Comparison of ENCODE assay signal across 8 cellular contexts in the genomic region with DNA sequence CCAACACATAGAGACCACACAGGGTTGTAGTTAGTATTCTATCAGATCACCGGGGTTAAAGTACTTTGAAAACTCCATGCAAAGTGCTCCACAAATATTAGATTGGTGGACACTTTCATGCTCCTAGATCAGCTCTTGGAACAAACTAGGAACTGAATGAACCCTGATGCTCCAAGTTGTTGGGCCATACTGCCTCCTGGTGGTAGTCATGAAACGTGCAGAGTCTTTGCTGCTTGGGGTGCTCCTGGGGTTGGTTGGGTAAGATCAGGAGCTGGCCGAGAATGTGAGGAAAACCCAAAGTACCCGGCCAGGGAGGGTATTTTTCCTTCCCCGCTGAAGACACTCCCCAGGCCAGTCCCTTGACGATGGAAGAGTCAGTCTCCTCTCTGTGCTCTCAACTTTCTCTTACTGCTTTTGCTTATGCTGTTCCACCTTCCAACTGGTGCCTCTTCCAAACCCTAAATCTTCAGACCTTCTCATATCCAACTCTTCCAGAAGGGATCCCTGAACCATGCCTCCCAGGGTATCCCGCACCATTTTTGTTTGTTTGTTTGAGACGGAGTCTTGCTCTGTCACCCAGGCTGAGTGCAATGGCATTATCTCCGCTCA. TPM values are rescaled to one million over a fixed set of nuclear protein-coding genes. Genes with fewer than 3 reads are reported as not detected.
DNase-seq lines count a peak whose midpoint lies in the region; ATAC-seq and TF ChIP-seq lines count a peak whose summit lies in the region.

No MANE protein-coding gene starts in this region.

- no peaks in the 10 kb centered on the region for H3K4me1 ChIP-seq in CD8-positive, alpha-beta memory T cell (ENCODE audit: insufficient read depth, low read length)
- H3K4me1 ChIP-seq in PC-9 (replicated peaks; ENCODE audit: insufficient read depth) (peaks cover 40% of the 10 kb centered on the region), fibroblast of lung (ENCODE audit: control insufficient read depth, extremely low read depth, insufficient read depth, low read length) (peaks cover 2% of the 10 kb centered on the region)

- POLR2A ChIA-PET in CD8-positive, alpha-beta memory T cell (lab: Charles Lee), result interaction anchor here (1.0 kb wide), 1 partner anchor 327 kb away, joined by 5 read pairs; a partner anchor contains a TSS
- POLR2A ChIA-PET in HEK293T (lab: Yijun Ruan, JAX) (no interaction called here), PC-9 (lab: Charles Lee; ENCODE audit: unreplicated experiment) (interaction anchor here (0.6 kb wide), 1 partner anchor 121 kb away, joined by 11 read pairs; no protein-coding TSS in a partner anchor)

- H3F3A ChIP-seq in PC-9 (ENCODE audit: insufficient read depth, low read depth), result peaks cover 30% of the 10 kb centered on the region

- H3K4me1 Mint-ChIP-seq in CD8-positive, alpha-beta memory T cell, result peaks cover 5 to 13% (median 7%) of the 10 kb centered on the region in 3 donors
- H3K4me1 Mint-ChIP-seq in nephron, result no peaks in the 10 kb centered on the region

- no peaks in the 10 kb centered on the region for H3K27me3 ChIP-seq in CD8-positive, alpha-beta memory T cell (ENCODE audit: insufficient read depth, low read length, poor library complexity, severe bottlenecking)
- H3K27me3 ChIP-seq in PC-9 (ENCODE audit: insufficient read depth, low read depth) (no peaks in the 10 kb centered on the region), fibroblast of lung (ENCODE audit: control insufficient read depth, insufficient read depth, low read length) (no peaks in the 10 kb centered on the region)

- CTCF ChIA-PET in CD8-positive, alpha-beta memory T cell (lab: Charles Lee), result interaction anchor here (1.0 to 3.0 kb wide), 7 partner anchors 9 to 409 kb away, joined by 3 to 21 read pairs (median 5); a partner anchor contains a TSS
- CTCF ChIA-PET in HEK293T (lab: Yijun Ruan, JAX) (interaction anchor here (0.5 to 2.1 kb wide), 15 partner anchors 8 to 327 kb away, joined by 3 to 14 read pairs (median 4); a partner anchor contains a TSS), PC-9 (lab: Charles Lee) (interaction anchor here (0.7 kb wide), 1 partner anchor 24 kb away, joined by 3 read pairs; no protein-coding TSS in a partner anchor)

- DNase-seq in CD8-positive, alpha-beta memory T cell, result peak; percentile 33 to 74 (median 44)
- peak; percentile 89 for DNase-seq in HEK293T (ENCODE audit: extremely low spot score)
- DNase-seq in PC-9, result peak; percentile 49 to 58
- peak; percentile 58 for DNase-seq in activated T-cell treated with anti-CD3 and anti-CD28 coated beads, Interleukin-2, amount 50 U/mL, for 1 hour
- peak; percentile 58 to 85 for DNase-seq in fibroblast of lung (ENCODE audit: low read depth in 2 of 2)
- DNase-seq in stimulated activated naive CD8-positive, alpha-beta T cell treated with anti-CD3 and anti-CD28 coated beads, Interleukin-15, Interleukin-2, amounts not matched to agents 100 U/mL and 50 U/mL, for 24 hours, result peak; percentile 64
- no peak for DNase-seq in NCI-H128 (lab: John Stamatoyannopoulos, UW; ENCODE audit: unreplicated experiment)

- H3K79me2 ChIP-seq in PC-9 (ENCODE audit: low read depth) (no peaks in the 10 kb centered on the region), fibroblast of lung (ENCODE audit: control insufficient read depth, insufficient read depth, low read length) (no peaks in the 10 kb centered on the region)

- intact Hi-C loops in PC-9 (cut with micrococcal nuclease; ENCODE audit: unreplicated experiment), result loop anchor here (2.0 to 10.0 kb wide), 5 partner anchors 33 to 328 kb away; a partner anchor contains a TSS

- H3K36me3 ChIP-seq in CD8-positive, alpha-beta memory T cell (ENCODE audit: insufficient read depth, low read length), result no peaks in the 10 kb centered on the region
- no peaks in the 10 kb centered on the region for H3K36me3 ChIP-seq in PC-9 (ENCODE audit: low read depth)
- H3K36me3 ChIP-seq in fibroblast of lung (ENCODE audit: control insufficient read depth, insufficient read depth, low read length), result no peaks in the 10 kb centered on the region

- H3K9me3 Mint-ChIP-seq in CD8-positive, alpha-beta memory T cell, result peaks cover 0 to 1% (median 0%) of the 10 kb centered on the region in 5 donors
- peaks cover 2% of the 10 kb centered on the region for H3K9me3 Mint-ChIP-seq in nephron

- no peak overlapping the region for H3K27ac ChIP-seq in CD8-positive, alpha-beta memory T cell (ENCODE audit: low read depth, low read length)
- H3K27ac ChIP-seq in PC-9 (no peak overlapping the region), fibroblast of lung (ENCODE audit: insufficient read depth, low read length) (no peak overlapping the region)

- no peaks in the 10 kb centered on the region for H4K20me1 ChIP-seq in PC-9 (ENCODE audit: insufficient read depth)
- H4K20me1 ChIP-seq in fibroblast of lung (ENCODE audit: control insufficient read depth, extremely low read depth, insufficient read depth, low read length), result no peaks in the 10 kb centered on the region

- no peak overlapping the region for H3K9ac ChIP-seq in fibroblast of lung (ENCODE audit: insufficient read depth, low read length)

- H3K36me3 Mint-ChIP-seq in CD8-positive, alpha-beta memory T cell, result no peaks in the 10 kb centered on the region
- H3K36me3 Mint-ChIP-seq in nephron (ENCODE audit: low read depth), result no peaks in the 10 kb centered on the region

- H3K9me3 ChIP-seq in CD8-positive, alpha-beta memory T cell (ENCODE audit: low read length), result no peaks in the 10 kb centered on the region
- H3K9me3 ChIP-seq in PC-9 (ENCODE audit: insufficient read depth, low read depth) (no peaks in the 10 kb centered on the region), fibroblast of lung (ENCODE audit: control insufficient read depth, insufficient read depth, low read depth, low read length) (no peaks in the 10 kb centered on the region)

- peak; percentile 83 for TF ChIP-seq CTCF in PC-9 (conservative IDR thresholded peaks at IDR 0.05)
- peak; percentile 93 to 95 for TF ChIP-seq CTCF in fibroblast of lung (conservative IDR thresholded peaks at IDR 0.05 in 1 of 2, IDR thresholded peaks at IDR 0.05 in 1 of 2; ENCODE audit: low read depth in 1 of 2, low read length in 2 of 2)
- peak; percentile 64 to 73 (median 69) for TF ChIP-seq CTCF in nephron (IDR thresholded peaks at IDR 0.05; ENCODE audit: unreplicated experiment in 3 of 3)

- no peak overlapping the region for H3K27ac Mint-ChIP-seq in CD8-positive, alpha-beta memory T cell
- no peak overlapping the region for H3K27ac Mint-ChIP-seq in nephron

- no peaks in the 10 kb centered on the region for H3K9me2 ChIP-seq in PC-9 (ENCODE audit: insufficient read depth)

- H3K4me3 ChIP-seq in CD8-positive, alpha-beta memory T cell (ENCODE audit: low read length), result no peak overlapping the region
- H3K4me3 ChIP-seq in PC-9 (no peak overlapping the region), fibroblast of lung (replicated peaks in 1 of 4; ENCODE audit: control extremely low read depth in 1 of 4, insufficient read depth in 1 of 4, low read depth in 3 of 4, low read length in 4 of 4) (no peak overlapping the region)

- no TSS peak for BruUV-seq in PC-9 (replicated peaks; lab: Mats Ljungman, UMichigan)

- no peak overlapping the region for H2AFZ ChIP-seq in PC-9
- H2AFZ ChIP-seq in fibroblast of lung (ENCODE audit: low read length), result no peak overlapping the region

- H3K4me3 Mint-ChIP-seq in CD8-positive, alpha-beta memory T cell, result peak overlapping the region in 1 of 7 donors; percentile 38
- H3K4me3 Mint-ChIP-seq in nephron, result no peak overlapping the region

- peak; percentile 80 for ATAC-seq in stimulated activated naive CD8-positive, alpha-beta T cell treated with anti-CD3 and anti-CD28 coated beads, Interleukin-15, Interleukin-2, amounts not matched to agents 100 U/mL and 50 U/mL, for 24 hours

- H3K4me2 ChIP-seq in PC-9 (no peak overlapping the region), fibroblast of lung (ENCODE audit: extremely low read depth, insufficient read depth, low read length) (no peak overlapping the region)

- H3K27me3 Mint-ChIP-seq in CD8-positive, alpha-beta memory T cell, result peaks cover 7 to 20% of the 10 kb centered on the region in 2 donors
- peaks cover 10% of the 10 kb centered on the region for H3K27me3 Mint-ChIP-seq in nephron (ENCODE audit: low read depth)

TF ChIP-seq in HEK293T, 16 proteins besides CTCF, POLR2A, EP300 and RAD21:
- TF ChIP-seq SP1 (IDR thresholded peaks at IDR 0.05) (no peak), TARDBP (IDR thresholded peaks at IDR 0.05) (no peak), FOXA1 (IDR thresholded peaks at IDR 0.05) (no peak), ZNF384 (IDR thresholded peaks at IDR 0.05) (no peak), NFRKB (IDR thresholded peaks at IDR 0.05) (no peak), SUZ12 (IDR thresholded peaks at IDR 0.05) (no peak), L3MBTL2 (conservative IDR thresholded peaks at IDR 0.05) (no peak)

RNA-seq across cellular contexts. Expression of a gene that starts 0.9 kb away (rescaled TPM):
- total RNA-seq in CD8-positive, alpha-beta memory T cell, result not detected
- not detected for polyA plus RNA-seq in CD8-positive, alpha-beta memory T cell
- total RNA-seq in PC-9 (2021) (not detected in 2 replicates), fibroblast of lung (0.17 and 0.26 TPM in 2 replicates)
- polyA plus RNA-seq in fibroblast of lung, result 0.09 and 0.18 TPM in 2 replicates
- polyA plus RNA-seq in fibroblast of lung (2012), result 0.07 TPM in 1 of 2 replicates, not detected in the other
- polyA minus RNA-seq in fibroblast of lung (ENCODE audit: low replicate concordance), result 0.12 TPM in 1 of 2 replicates, not detected in the other

RNA-seq across cellular contexts. Expression of a gene that starts 32.2 kb away (rescaled TPM):
- total RNA-seq in CD8-positive, alpha-beta memory T cell, result under 1 TPM; 0.73 to 0.94 TPM
- not detected for polyA plus RNA-seq in CD8-positive, alpha-beta memory T cell
- 20.4 and 20.9 TPM in 2 replicates for total RNA-seq in PC-9 (2021)
- under 0.01 and 0.50 TPM in 2 replicates for total RNA-seq in fibroblast of lung
- polyA plus RNA-seq in fibroblast of lung, result 3.5 and 8.2 TPM in 2 replicates
- 2.9 and 5.4 TPM in 2 replicates for polyA plus RNA-seq in fibroblast of lung (2012)
- 3.2 and 5.1 TPM in 2 replicates for polyA minus RNA-seq in fibroblast of lung (ENCODE audit: low replicate concordance)

RNA-seq across cellular contexts. Expression of a gene that starts 51.7 kb away (rescaled TPM):
- 10 to 100 TPM; 45.9 to 49.7 TPM for total RNA-seq in CD8-positive, alpha-beta memory T cell
- 59.8 TPM for polyA plus RNA-seq in CD8-positive, alpha-beta memory T cell
- total RNA-seq in PC-9 (2021), result 47.1 and 67.9 TPM in 2 replicates
- total RNA-seq in fibroblast of lung, result 66.8 and 82.2 TPM in 2 replicates
- 64.0 and 74.3 TPM in 2 replicates for polyA plus RNA-seq in fibroblast of lung
- polyA plus RNA-seq in fibroblast of lung (2012), result 47.9 and 58.2 TPM in 2 replicates
- 33.3 and 40.0 TPM in 2 replicates for polyA minus RNA-seq in fibroblast of lung (ENCODE audit: low replicate concordance)

Comparison
In these comparisons a context has a peak if more than half of its experiments do, and no peak if none do; other contexts are left out.
1. RNA of a gene that starts 32.2 kb away (total RNA-seq): 20.4 to 20.9 TPM in PC-9; 0.73 to 0.94 TPM in CD8-positive, alpha-beta memory T cell and under 0.01 to 0.50 TPM in fibroblast of lung; every median in the first group is over 10 times any median in the second.
2. Peak in every context shown above with its lines, with median percentiles within 50 percentile points of each other: CTCF ChIP-seq.